Comparison of ENCODE assay signal across 22 cellular contexts in the genomic region with DNA sequence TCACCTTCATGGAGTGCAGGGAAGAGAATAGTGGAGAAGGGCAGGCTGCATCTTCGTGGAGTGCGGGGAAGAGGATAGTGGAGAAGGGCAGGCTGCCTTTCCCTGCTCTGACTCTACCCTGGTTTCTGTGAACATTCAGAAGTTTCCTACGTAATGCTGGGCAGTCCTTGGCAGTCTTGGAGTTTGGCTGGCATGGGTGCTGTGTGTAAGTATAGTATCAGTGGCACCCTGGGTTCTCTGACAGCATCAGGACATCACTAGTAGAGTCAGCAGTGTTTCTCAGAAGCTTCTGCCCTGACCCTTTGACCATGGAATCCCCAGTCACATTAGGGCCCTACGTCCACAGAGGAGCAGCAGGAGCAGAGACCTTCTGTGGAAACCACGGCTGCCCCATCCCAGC.
"Had no signal": no experiment of that assay in that cellular context is flagged by ENCODE, and none has a peak within 500 bp of the region (broad histone marks: within the 10 kb centered on the region; RNA-seq: fewer than 3 reads in every experiment).

No MANE protein-coding gene starts in this region.

- H3K4me3 ChIP-seq: lower lobe of right lung, pancreas, prostate gland, right lobe of liver, smooth muscle cell, suprapubic skin, thoracic aorta, tibial artery, upper lobe of right lung had no signal

- DNase-seq: hypothalamus; immature natural killer cell; kidney; lower lobe of right lung; mammary epithelial cell; mesenchymal stem cell; naive thymus-derived CD8-positive, alpha-beta T cell; nucleus accumbens; pancreas; posterior cingulate gyrus; retina; right lobe of liver; stimulated activated CD4-positive, alpha-beta T cell treated with anti-CD3 and anti-CD28 coated beads, Interleukin-4, amount 100 ng/mL, for 24 hours; stimulated activated naive CD4-positive, alpha-beta T cell; tibial artery; trophoblast cell; upper lobe of right lung had no signal

- H3K4me1 ChIP-seq: lower lobe of right lung, pancreas, prostate gland, right lobe of liver, suprapubic skin, tibial artery, upper lobe of right lung had no signal

- ATAC-seq: lower lobe of right lung; naive thymus-derived CD8-positive, alpha-beta T cell; pancreas; right lobe of liver; stimulated activated effector memory CD8-positive, alpha-beta T cell treated with anti-CD3 and anti-CD28 coated beads, Interleukin-12 subunit alpha, Interleukin-12 subunit beta, amount 100 ng/mL, for 72 hours; upper lobe of right lung had no signal

- H3K9me3 ChIP-seq: lower lobe of right lung, pancreas, prostate gland, right lobe of liver, suprapubic skin, thoracic aorta, tibial artery, upper lobe of right lung had no signal

- H3K27me3 ChIP-seq: pancreas, right lobe of liver, suprapubic skin, tibial artery, upper lobe of right lung had no signal

- H3K27ac ChIP-seq: lower lobe of right lung, pancreas, prostate gland, right lobe of liver, suprapubic skin, thoracic aorta, tibial artery, upper lobe of right lung had no signal

- H3K36me3 ChIP-seq: lower lobe of right lung, pancreas, prostate gland, right lobe of liver, suprapubic skin, thoracic aorta, tibial artery, upper lobe of right lung had no signal
